Comparison of ENCODE assay signal across 16 cellular contexts in genomic region chr7:157615852-157616251, GRCh38.
DNase-seq lines count a peak whose midpoint lies in the region; ATAC-seq and TF ChIP-seq lines count a peak whose summit lies in the region.
"Had no signal": no experiment of that assay in that cellular context is flagged by ENCODE, and none has a peak within 500 bp of the region (broad histone marks: within the 10 kb centered on the region; RNA-seq: fewer than 3 reads in every experiment).

No MANE protein-coding gene starts in this region.

- H3K4me2 ChIP-seq in fibroblast of lung (ENCODE audit: extremely low read depth, insufficient read depth, low read length): peak overlapping the region; percentile 25
- H3K4me2 ChIP-seq in osteoblast (ENCODE audit: insufficient read depth, low read length): no peak overlapping the region
- H3K4me2 ChIP-seq: GM23338 had no signal

- H3K4me1 ChIP-seq in right atrium auricular region (peaks cover 0 to 15% of the 10 kb centered on the region in 2 donors), fibroblast of lung (ENCODE audit: control insufficient read depth, extremely low read depth, insufficient read depth, low read length) (no peaks in the 10 kb centered on the region), osteoblast (ENCODE audit: insufficient read depth, low read length) (no peaks in the 10 kb centered on the region), upper lobe of right lung (peaks cover 8% of the 10 kb centered on the region)
- H3K4me1 ChIP-seq: HAP-1 had no signal

- H3K27me3 ChIP-seq in right atrium auricular region: no peaks in the 10 kb centered on the region
- no peaks in the 10 kb centered on the region for H3K27me3 ChIP-seq in fibroblast of lung (ENCODE audit: control insufficient read depth, insufficient read depth, low read length)
- no peaks in the 10 kb centered on the region for H3K27me3 ChIP-seq in osteoblast (ENCODE audit: insufficient read depth, low read length)
- no peaks in the 10 kb centered on the region for H3K27me3 ChIP-seq in MG63
- peaks cover 8% of the 10 kb centered on the region for H3K27me3 ChIP-seq in upper lobe of right lung

- H3K9me3 ChIP-seq in right atrium auricular region: no peaks in the 10 kb centered on the region
- no peaks in the 10 kb centered on the region for H3K9me3 ChIP-seq in fibroblast of lung (ENCODE audit: control insufficient read depth, insufficient read depth, low read depth, low read length)
- no peaks in the 10 kb centered on the region for H3K9me3 ChIP-seq in osteoblast (ENCODE audit: low read depth, low read length)
- H3K9me3 ChIP-seq in MG63: no peaks in the 10 kb centered on the region
- H3K9me3 ChIP-seq in upper lobe of right lung: no peaks in the 10 kb centered on the region
- H3K9me3 ChIP-seq: HAP-1 had no signal

- H4K20me1 ChIP-seq in fibroblast of lung (ENCODE audit: control insufficient read depth, extremely low read depth, insufficient read depth, low read length) (no peaks in the 10 kb centered on the region), osteoblast (ENCODE audit: insufficient read depth, low read length) (no peaks in the 10 kb centered on the region)

- H2AFZ ChIP-seq in fibroblast of lung (ENCODE audit: low read length) (no peak overlapping the region), osteoblast (ENCODE audit: low read length) (no peak overlapping the region)
- H2AFZ ChIP-seq: GM23338 had no signal

- no peak for DNase-seq in right atrium auricular region (ENCODE audit: low spot score)
- DNase-seq in left cardiac atrium: no peak
- no peak for DNase-seq in fibroblast of lung (ENCODE audit: low read depth in 2 of 2)
- peak; percentile 35 for DNase-seq in osteoblast (ENCODE audit: insufficient read length, low spot score, missing footprints)
- DNase-seq in MG63: no peak
- no peak for DNase-seq in upper lobe of right lung
- DNase-seq: KBM-7, NCI-H1105 treated with DMSO at 0.1 percent for 48 hours, NCI-H2081, NCI-H345, NCI-H774 had no signal

- ATAC-seq in left cardiac atrium (no peak), HG03175 (IDR thresholded peaks at IDR 0.05; ENCODE audit: unreplicated experiment) (no peak), upper lobe of right lung (no peak), GM21576 (IDR thresholded peaks at IDR 0.05; ENCODE audit: unreplicated experiment) (no peak)
- ATAC-seq: GM23338, Panc1 had no signal

- intact Hi-C loops in left cardiac atrium (cut with DNase I): no loop called here
- intact Hi-C loops in upper lobe of right lung (cut with DNase I): no loop called here

- H3K4me3 ChIP-seq in right atrium auricular region (no peak overlapping the region), fibroblast of lung (replicated peaks in 1 of 4; ENCODE audit: control extremely low read depth in 1 of 4, insufficient read depth in 1 of 4, low read depth in 3 of 4, low read length in 4 of 4) (no peak overlapping the region), osteoblast (ENCODE audit: insufficient read depth, low read length) (no peak overlapping the region), MG63 (no peak overlapping the region), upper lobe of right lung (no peak overlapping the region)
- H3K4me3 ChIP-seq: GM23338, HAP-1 had no signal

- H3K27ac ChIP-seq in right atrium auricular region: peak overlapping the region; percentile 4 to 71
- peak overlapping the region; percentile 57 for H3K27ac ChIP-seq in fibroblast of lung (ENCODE audit: insufficient read depth, low read length)
- no peak overlapping the region for H3K27ac ChIP-seq in osteoblast (ENCODE audit: low read depth, low read length)
- no peak overlapping the region for H3K27ac ChIP-seq in upper lobe of right lung

- H3K36me3 ChIP-seq in right atrium auricular region (no peaks in the 10 kb centered on the region), fibroblast of lung (ENCODE audit: control insufficient read depth, insufficient read depth, low read length) (no peaks in the 10 kb centered on the region), osteoblast (ENCODE audit: insufficient read depth, low read length) (no peaks in the 10 kb centered on the region), MG63 (no peaks in the 10 kb centered on the region), upper lobe of right lung (no peaks in the 10 kb centered on the region)
- H3K36me3 ChIP-seq: HAP-1 had no signal

- H3K79me2 ChIP-seq in fibroblast of lung (ENCODE audit: control insufficient read depth, insufficient read depth, low read length) (no peaks in the 10 kb centered on the region), osteoblast (ENCODE audit: insufficient read depth, low read length) (no peaks in the 10 kb centered on the region)

- H3K9ac ChIP-seq in fibroblast of lung (ENCODE audit: insufficient read depth, low read length): no peak overlapping the region

- TF ChIP-seq CTCF in right atrium auricular region (IDR thresholded peaks at IDR 0.05) (no peak), fibroblast of lung (conservative IDR thresholded peaks at IDR 0.05 in 1 of 2, IDR thresholded peaks at IDR 0.05 in 1 of 2; ENCODE audit: low read depth in 1 of 2, low read length in 2 of 2) (no peak), osteoblast (IDR thresholded peaks at IDR 0.05; ENCODE audit: extremely low read depth, low read depth, low read length) (no peak), upper lobe of right lung (IDR thresholded peaks at IDR 0.05) (no peak)

Comparison
In these comparisons a context has a peak if more than half of its experiments do, and no peak if none do; other contexts are left out.
1. H3K27ac ChIP-seq: peak in right atrium auricular region (2 of 2) and fibroblast of lung (single experiment); none in osteoblast (single experiment) and upper lobe of right lung (single experiment).